In genomic region chr1:16239972-16240491, GRCh38 we compare ENCODE assay signal across 1 cellular context.
TF ChIP-seq lines count a peak whose summit lies in the region.

No MANE protein-coding gene starts in this region.

TF ChIP-seq in HepG2, 621 proteins besides CTCF, POLR2A, EP300 and RAD21:
- TF ChIP-seq HHEX (CRISPR knock-in tag; IDR thresholded peaks at IDR 0.05): no peak
- peak; percentile 81 for TF ChIP-seq ZNF12 (CRISPR knock-in tag; IDR thresholded peaks at IDR 0.05)
